Comparison of ENCODE assay signal across 34 cellular contexts in genomic region chr7:8549043-8549442, GRCh38.
"Had no signal": no experiment of that assay in that cellular context is flagged by ENCODE, and none has a peak within 500 bp of the region (broad histone marks: within the 10 kb centered on the region; RNA-seq: fewer than 3 reads in every experiment).

No MANE protein-coding gene starts in this region.

- H3K9ac ChIP-seq: KMS-11 had no signal

- H3K9me3 ChIP-seq: MG63 had no signal

- H3K36me3 ChIP-seq: MG63 had no signal

- H3K4me2 ChIP-seq: KMS-11 had no signal

- H3K27ac ChIP-seq: KMS-11 had no signal

- DNase-seq: Karpas-422, Kasumi-1, KG1, MG63, MM.1S, MV-4-11, NCI-H1048, NCI-H1092, NCI-H1092 treated with DMSO at 0.1 percent for 48 hours, NCI-H1105, NCI-H1105 treated with DMSO at 0.1 percent for 48 hours, NCI-H1417, NCI-H1417 treated with DMSO at 0.1 percent for 48 hours, NCI-H1436, NCI-H1436 treated with DMSO at 0.1 percent for 48 hours, NCI-H146, NCI-H1694, NCI-H1694 treated with DMSO at 0.1 percent for 48 hours, NCI-H187, NCI-H187 treated with DMSO at 0.1 percent for 48 hours, NCI-H1930, NCI-H2029, NCI-H2029 treated with DMSO at 0.1 percent for 48 hours, NCI-H2081, NCI-H2081 treated with DMSO at 0.1 percent for 48 hours, NCI-H2107, NCI-H2171, NCI-H2171 treated with DMSO at 0.1 percent for 48 hours, NCI-H2227 treated with DMSO at 0.1 percent for 48 hours, NCI-H226, NCI-H345, NCI-H446, NCI-H446 treated with DMSO at 0.1 percent for 48 hours had no signal

- H3K4me3 ChIP-seq: MG63 had no signal

- H3K27me3 ChIP-seq: MG63 had no signal
